Comparison of ENCODE assay signal across 29 cellular contexts in the genomic region with DNA sequence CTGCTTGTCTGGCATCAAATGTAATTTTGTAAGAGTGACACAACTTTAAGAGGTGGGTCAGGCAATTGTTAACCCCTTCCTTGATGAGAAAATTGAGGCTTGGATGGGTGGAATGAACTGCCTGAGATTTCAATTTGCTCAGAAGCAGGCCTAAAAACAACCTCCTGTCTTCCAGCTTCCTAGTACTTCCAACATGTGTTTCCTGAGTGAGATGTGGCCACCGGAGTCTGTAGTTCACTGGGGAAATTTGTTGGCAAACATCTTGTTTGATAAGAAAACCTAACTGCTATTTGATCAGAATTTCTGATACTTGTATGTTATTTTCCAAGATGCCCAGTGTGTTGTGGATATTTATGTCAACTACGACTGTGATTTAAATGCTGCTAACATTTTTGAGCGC.
"Had no signal": no experiment of that assay in that cellular context is flagged by ENCODE, and none has a peak within 500 bp of the region (broad histone marks: within the 10 kb centered on the region; RNA-seq: fewer than 3 reads in every experiment).

No MANE protein-coding gene starts in this region.

- H3K4me1 Mint-ChIP-seq: central memory CD8-positive, alpha-beta T cell; mesothelial cell of epicardium; naive B cell; nephron; stimulated activated memory B cell treated with anti-CD40 and anti-IgM and Interleukin-4, amounts not matched to agents 10 μg/mL and 1 μg/mL and 100 μg/mL, for 72 hours had no signal

- H3K4me1 ChIP-seq: colonic mucosa, esophagus squamous epithelium, left lung, pancreas, thyroid gland had no signal

- DNase-seq: colonic mucosa; effector memory CD4-positive, alpha-beta T cell; erythroblast; esophagus squamous epithelium; foreskin melanocyte; glutamatergic neuron; heart right ventricle; hippocampal formation; left cardiac atrium; left lung; mesenchymal stem cell; mucosa of descending colon; naive B cell; occipital lobe; pancreas; stimulated activated CD4-positive, alpha-beta T cell treated with anti-CD3 and anti-CD28 coated beads, Interleukin-2, amount 100 ng/mL, for 24 hours; stimulated activated CD4-positive, alpha-beta T cell treated with anti-CD3 and anti-CD28 coated beads, Interleukin-4, amount 100 ng/mL, for 24 hours; thyroid gland had no signal

- FAIRE-seq: islet of Langerhans, pancreas had no signal

- H3K27me3 Mint-ChIP-seq: central memory CD8-positive, alpha-beta T cell; dendritic cell treated with granulocyte-macrophage colony-stimulating factor and Interleukin-4, amounts not matched to agents 40 ng/mL and 50 ng/mL, for 4 days; naive B cell; stimulated activated memory B cell treated with anti-CD40 and anti-IgM and Interleukin-4, amounts not matched to agents 10 μg/mL and 1 μg/mL and 100 μg/mL, for 72 hours; stimulated activated naive CD8-positive, alpha-beta T cell treated with anti-CD3 and anti-CD28 coated beads, Interleukin-15, Interleukin-2, amounts not matched to agents 100 ng/mL and 50 ng/mL, for 24 hours; type B pancreatic cell had no signal

- H3K27ac ChIP-seq: colonic mucosa, esophagus squamous epithelium, left lung, pancreas, thyroid gland had no signal

- H3K27me3 ChIP-seq: colonic mucosa, esophagus squamous epithelium, heart right ventricle, left lung, pancreas, thyroid gland had no signal

- H3K4me3 ChIP-seq: colonic mucosa, esophagus squamous epithelium, heart right ventricle, left lung, lung, mucosa of descending colon, pancreas, smooth muscle cell, thyroid gland had no signal

- H3K9me3 Mint-ChIP-seq: central memory CD8-positive, alpha-beta T cell; dendritic cell treated with granulocyte-macrophage colony-stimulating factor and Interleukin-4, amounts not matched to agents 40 ng/mL and 50 ng/mL, for 4 days; mesothelial cell of epicardium; naive B cell; nephron; stimulated activated memory B cell treated with anti-CD40 and anti-IgM and Interleukin-4, amounts not matched to agents 10 μg/mL and 1 μg/mL and 100 μg/mL, for 72 hours; stimulated activated naive CD8-positive, alpha-beta T cell treated with anti-CD3 and anti-CD28 coated beads, Interleukin-15, Interleukin-2, amounts not matched to agents 100 ng/mL and 50 ng/mL, for 24 hours; type B pancreatic cell had no signal

- H3K4me3 Mint-ChIP-seq: central memory CD8-positive, alpha-beta T cell; dendritic cell treated with granulocyte-macrophage colony-stimulating factor and Interleukin-4, amounts not matched to agents 40 ng/mL and 50 ng/mL, for 4 days; mesothelial cell of epicardium; naive B cell; nephron; stimulated activated memory B cell treated with anti-CD40 and anti-IgM and Interleukin-4, amounts not matched to agents 10 μg/mL and 1 μg/mL and 100 μg/mL, for 72 hours; stimulated activated naive CD8-positive, alpha-beta T cell treated with anti-CD3 and anti-CD28 coated beads, Interleukin-15, Interleukin-2, amounts not matched to agents 100 ng/mL and 50 ng/mL, for 24 hours; type B pancreatic cell had no signal

- H3K4me2 ChIP-seq: smooth muscle cell had no signal

- H3K9me3 ChIP-seq: colonic mucosa, esophagus squamous epithelium, heart right ventricle, left lung, mucosa of descending colon, pancreas, thyroid gland had no signal

- H3K27ac Mint-ChIP-seq: dendritic cell treated with granulocyte-macrophage colony-stimulating factor and Interleukin-4, amounts not matched to agents 40 ng/mL and 50 ng/mL, for 4 days; mesothelial cell of epicardium; nephron; stimulated activated memory B cell treated with anti-CD40 and anti-IgM and Interleukin-4, amounts not matched to agents 10 μg/mL and 1 μg/mL and 100 μg/mL, for 72 hours; stimulated activated naive CD8-positive, alpha-beta T cell treated with anti-CD3 and anti-CD28 coated beads, Interleukin-15, Interleukin-2, amounts not matched to agents 100 ng/mL and 50 ng/mL, for 24 hours; type B pancreatic cell had no signal

- ATAC-seq: left cardiac atrium; left lung; mucosa of descending colon; pancreas; sciatic nerve; stimulated activated memory B cell treated with anti-CD40 and anti-IgM and Interleukin-4, amounts not matched to agents 10 μg/mL and 1 μg/mL and 100 μg/mL, for 72 hours had no signal
